25 cellular contexts compared by ENCODE assay signal in genomic region chr15:59029554-59029953, GRCh38.
"Had no signal": no experiment of that assay in that cellular context is flagged by ENCODE, and none has a peak within 500 bp of the region (broad histone marks: within the 10 kb centered on the region; RNA-seq: fewer than 3 reads in every experiment).

No MANE protein-coding gene starts in this region.

- H3K27me3 Mint-ChIP-seq: naive B cell; stimulated activated naive B cell treated with anti-CD40 and anti-IgM and Interleukin-4, amounts not matched to agents 10 μg/mL and 1 μg/mL and 100 μg/mL, for 72 hours; stimulated activated naive CD8-positive, alpha-beta T cell treated with anti-CD3 and anti-CD28 coated beads, Interleukin-15, Interleukin-2, amounts not matched to agents 100 ng/mL and 50 ng/mL, for 24 hours had no signal

- DNase-seq: cortex of kidney; effector CD4-positive, alpha-beta T cell; endodermal cell; foreskin fibroblast; gastrocnemius medialis; head of caudate nucleus; kidney; mesenchymal stem cell; mucosa of descending colon; naive B cell; occipital lobe; ovary; posterior cingulate gyrus; psoas muscle; right cardiac atrium; sigmoid colon; stimulated activated CD4-positive, alpha-beta T cell treated with anti-CD3 and anti-CD28 coated beads, Interleukin-2, amount 100 ng/mL, for 24 hours; stimulated activated CD4-positive, alpha-beta T cell treated with anti-CD3 and anti-CD28 coated beads, Interleukin-4, amount 100 ng/mL, for 24 hours; stimulated activated naive B cell treated with anti-CD40 and anti-IgM and Interleukin-4, amounts not matched to agents 10 μg/mL and 1 μg/mL and 100 μg/mL, for 72 hours; upper lobe of left lung had no signal

- H3K4me1 Mint-ChIP-seq: endodermal cell, mesothelial cell of epicardium had no signal

- H3K9me3 Mint-ChIP-seq: endodermal cell; mesothelial cell of epicardium; stimulated activated naive CD8-positive, alpha-beta T cell treated with anti-CD3 and anti-CD28 coated beads, Interleukin-15, Interleukin-2, amounts not matched to agents 100 ng/mL and 50 ng/mL, for 24 hours had no signal

- ATAC-seq: esophagus mucosa; gastrocnemius medialis; mucosa of descending colon; psoas muscle; right cardiac atrium; stimulated activated naive B cell treated with anti-CD40 and anti-IgM and Interleukin-4, amounts not matched to agents 10 μg/mL and 1 μg/mL and 100 μg/mL, for 72 hours had no signal

- H3K27ac Mint-ChIP-seq: endodermal cell; mesothelial cell of epicardium; stimulated activated naive B cell treated with anti-CD40 and anti-IgM and Interleukin-4, amounts not matched to agents 10 μg/mL and 1 μg/mL and 100 μg/mL, for 72 hours; stimulated activated naive CD8-positive, alpha-beta T cell treated with anti-CD3 and anti-CD28 coated beads, Interleukin-15, Interleukin-2, amounts not matched to agents 100 ng/mL and 50 ng/mL, for 24 hours had no signal

- H3K4me3 Mint-ChIP-seq: endodermal cell; mesothelial cell of epicardium; naive B cell; stimulated activated naive B cell treated with anti-CD40 and anti-IgM and Interleukin-4, amounts not matched to agents 10 μg/mL and 1 μg/mL and 100 μg/mL, for 72 hours; stimulated activated naive CD8-positive, alpha-beta T cell treated with anti-CD3 and anti-CD28 coated beads, Interleukin-15, Interleukin-2, amounts not matched to agents 100 ng/mL and 50 ng/mL, for 24 hours had no signal

- H3K9me3 ChIP-seq: gastrocnemius medialis, mucosa of descending colon, ovary, psoas muscle, sigmoid colon, thoracic aorta, tibial nerve, upper lobe of left lung had no signal
